Comparison of ENCODE assay signal across 8 cellular contexts in the genomic region with DNA sequence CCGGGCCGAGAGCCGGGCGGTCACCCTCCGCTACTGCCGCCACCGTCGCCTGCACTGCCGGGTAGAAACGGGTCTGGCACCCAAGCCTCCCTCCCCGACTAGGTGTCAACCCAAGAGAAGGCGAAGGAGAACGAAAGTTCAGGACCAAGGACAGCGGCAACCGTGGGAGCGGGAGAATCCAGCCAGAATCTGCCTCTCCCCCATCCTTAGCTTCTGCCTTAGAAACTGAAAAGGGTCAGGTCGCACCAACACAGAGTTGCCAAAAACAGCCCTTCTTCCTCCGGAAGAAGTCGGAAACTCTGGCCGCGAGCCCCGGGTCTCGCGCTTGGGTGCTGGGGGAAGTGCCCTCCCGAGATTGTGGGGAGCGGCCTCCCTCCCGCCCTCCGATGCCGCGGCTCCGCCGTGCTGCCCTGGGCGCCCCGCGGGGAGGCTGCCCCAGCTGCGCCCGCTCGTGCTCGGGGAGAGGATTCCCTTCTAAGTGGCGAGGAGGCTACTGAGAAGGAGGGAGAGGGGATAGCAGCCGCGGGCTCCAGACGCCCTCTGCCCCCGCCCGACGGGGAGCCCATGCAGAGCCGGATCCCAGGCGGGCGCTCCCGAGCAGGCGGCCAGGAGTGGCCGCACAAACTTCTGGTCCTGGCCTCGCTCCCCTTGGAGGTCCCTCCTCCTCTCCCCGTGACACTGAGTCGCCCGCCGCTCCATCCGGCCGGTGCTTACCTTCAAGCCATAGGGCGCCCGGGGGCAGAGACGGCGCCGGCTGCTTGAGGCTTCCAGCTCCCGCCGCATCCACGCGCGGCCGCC. TPM values are rescaled to one million over a fixed set of nuclear protein-coding genes. Genes with fewer than 3 reads are reported as not detected.
A peak's percentile ranks its signal among the peaks of the same experiment; 100 is the strongest.
DNase-seq lines count a peak whose midpoint lies in the region; ATAC-seq and TF ChIP-seq lines count a peak whose summit lies in the region.

No MANE protein-coding gene starts in this region.

- H3F3A ChIP-seq in neural cell (ENCODE audit: insufficient read depth, low read length, poor library complexity, severe bottlenecking): no peaks in the 10 kb centered on the region

- peaks cover 9% of the 10 kb centered on the region for H3K4me1 ChIP-seq in suprapubic skin

- H3K9ac ChIP-seq in neural cell (ENCODE audit: low read length): no peak overlapping the region

- no peak for TF ChIP-seq EP300 in neural cell (conservative IDR thresholded peaks at IDR 0.05; ENCODE audit: poor library complexity, severe bottlenecking)
- TF ChIP-seq EP300 in suprapubic skin (IDR thresholded peaks at IDR 0.05): no peak

- no peak overlapping the region for H3K4me2 ChIP-seq in neural cell (ENCODE audit: low read length)

- no peaks in the 10 kb centered on the region for H3K9me2 ChIP-seq in neural cell (ENCODE audit: insufficient read depth, low read length)

- DNase-seq in GM13977 (ENCODE audit: low spot score): peak; percentile 70
- DNase-seq in NCI-H748 (lab: John Stamatoyannopoulos, UW; ENCODE audit: unreplicated experiment): peak; percentile 46
- peak; percentile 23 for DNase-seq in activated T-cell treated with anti-CD3 and anti-CD28 coated beads, Interleukin-2, amount 50 U/mL, for 4 hours
- peak; percentile 87 for DNase-seq in fibroblast of pulmonary artery (ENCODE audit: low read depth)
- peak in 1 of 2 donors; percentile 84 for DNase-seq in suprapubic skin (ENCODE audit: low spot score in 2 of 2)
- no peak for DNase-seq in NCI-H187 treated with DMSO at 0.1 percent for 48 hours (lab: John Stamatoyannopoulos, UW)
- DNase-seq in AML-193 (lab: John Stamatoyannopoulos, UW): no peak

- in situ Hi-C loops in GM13977 (cut with MboI; ENCODE audit: low pct_unique_long_range_greater_than_20kb, low sequenced_read_pairs, unreplicated experiment): no loop called here

- H3K27me3 ChIP-seq in neural cell (ENCODE audit: insufficient read depth, low read depth, low read length) (peaks cover 57% of the 10 kb centered on the region), suprapubic skin (peaks cover 73% of the 10 kb centered on the region)

- no peaks in the 10 kb centered on the region for H3K36me3 Mint-ChIP-seq in activated T-cell treated with anti-CD3 and anti-CD28 coated beads, Interleukin-2, amount 50 U/mL, for 4 hours (ENCODE audit: insufficient read depth)

- H3K36me3 ChIP-seq in neural cell (ENCODE audit: insufficient read depth, low read length): no peaks in the 10 kb centered on the region
- H3K36me3 ChIP-seq in suprapubic skin: no peaks in the 10 kb centered on the region

- no peak for TF ChIP-seq POLR2A in suprapubic skin (IDR thresholded peaks at IDR 0.05)

- WGBS in suprapubic skin: 0% methylated on average over 24 of the region's 70 CpGs

- no peak for TF ChIP-seq CTCF in GM13977 (IDR thresholded peaks at IDR 0.05; ENCODE audit: extremely low read depth, insufficient read depth, missing control alignments)
- TF ChIP-seq CTCF in fibroblast of pulmonary artery (IDR thresholded peaks at IDR 0.05; ENCODE audit: low read length, missing control alignments): no peak
- TF ChIP-seq CTCF in neural cell (IDR thresholded peaks at IDR 0.05; ENCODE audit: poor library complexity, severe bottlenecking): no peak
- TF ChIP-seq CTCF in suprapubic skin (IDR thresholded peaks at IDR 0.05): no peak

- H3K4me1 Mint-ChIP-seq in activated T-cell treated with anti-CD3 and anti-CD28 coated beads, Interleukin-2, amount 50 U/mL, for 4 hours (ENCODE audit: low read depth): peaks cover 9% of the 10 kb centered on the region

- ATAC-seq in activated T-cell treated with anti-CD3 and anti-CD28 coated beads, Interleukin-2, amount 50 U/mL, for 4 hours: peak; percentile 24 to 35

- no peaks in the 10 kb centered on the region for H3K9me3 Mint-ChIP-seq in activated T-cell treated with anti-CD3 and anti-CD28 coated beads, Interleukin-2, amount 50 U/mL, for 4 hours

- no peaks in the 10 kb centered on the region for H4K20me1 ChIP-seq in neural cell (ENCODE audit: insufficient read depth)

- H3K4me3 ChIP-seq in fibroblast of pulmonary artery (replicated peaks; ENCODE audit: low read depth, low read length) (no peak overlapping the region), neural cell (ENCODE audit: low read length) (peak overlapping the region; percentile 63), suprapubic skin (peak overlapping the region; percentile 32)

- no peaks in the 10 kb centered on the region for H3K9me3 ChIP-seq in neural cell (ENCODE audit: low read length)
- no peaks in the 10 kb centered on the region for H3K9me3 ChIP-seq in suprapubic skin

- no peak for TF ChIP-seq RAD21 in neural cell (conservative IDR thresholded peaks at IDR 0.05)

- H3K27ac ChIP-seq in neural cell (ENCODE audit: low read length): no peak overlapping the region
- H3K27ac ChIP-seq in suprapubic skin: no peak overlapping the region

- H3K4me3 Mint-ChIP-seq in activated T-cell treated with anti-CD3 and anti-CD28 coated beads, Interleukin-2, amount 50 U/mL, for 4 hours: no peak overlapping the region

- peaks cover 54% of the 10 kb centered on the region for H3K27me3 Mint-ChIP-seq in activated T-cell treated with anti-CD3 and anti-CD28 coated beads, Interleukin-2, amount 50 U/mL, for 4 hours (ENCODE audit: low read depth)

- H2AFZ ChIP-seq in neural cell (ENCODE audit: low read depth, low read length): no peak overlapping the region

- H3K79me2 ChIP-seq in neural cell (replicated peaks; ENCODE audit: insufficient read depth, low read length): no peaks in the 10 kb centered on the region

TF ChIP-seq in neural cell, 6 proteins besides CTCF, POLR2A, EP300 and RAD21:
- TF ChIP-seq MXI1 (conservative IDR thresholded peaks at IDR 0.05; ENCODE audit: poor library complexity, severe bottlenecking) (no peak), SMC3 (conservative IDR thresholded peaks at IDR 0.05; ENCODE audit: poor library complexity) (no peak), POLR2AphosphoS5 (IDR thresholded peaks at IDR 0.05) (no peak), EZH2 (IDR thresholded peaks at IDR 0.05; ENCODE audit: borderline replicate concordance, insufficient read depth, low read length, poor library complexity, severe bottlenecking) (peak; percentile 94), TAF1 (IDR thresholded peaks at IDR 0.05; ENCODE audit: low read depth) (no peak)
- TF ChIP-seq, protein P1, sequence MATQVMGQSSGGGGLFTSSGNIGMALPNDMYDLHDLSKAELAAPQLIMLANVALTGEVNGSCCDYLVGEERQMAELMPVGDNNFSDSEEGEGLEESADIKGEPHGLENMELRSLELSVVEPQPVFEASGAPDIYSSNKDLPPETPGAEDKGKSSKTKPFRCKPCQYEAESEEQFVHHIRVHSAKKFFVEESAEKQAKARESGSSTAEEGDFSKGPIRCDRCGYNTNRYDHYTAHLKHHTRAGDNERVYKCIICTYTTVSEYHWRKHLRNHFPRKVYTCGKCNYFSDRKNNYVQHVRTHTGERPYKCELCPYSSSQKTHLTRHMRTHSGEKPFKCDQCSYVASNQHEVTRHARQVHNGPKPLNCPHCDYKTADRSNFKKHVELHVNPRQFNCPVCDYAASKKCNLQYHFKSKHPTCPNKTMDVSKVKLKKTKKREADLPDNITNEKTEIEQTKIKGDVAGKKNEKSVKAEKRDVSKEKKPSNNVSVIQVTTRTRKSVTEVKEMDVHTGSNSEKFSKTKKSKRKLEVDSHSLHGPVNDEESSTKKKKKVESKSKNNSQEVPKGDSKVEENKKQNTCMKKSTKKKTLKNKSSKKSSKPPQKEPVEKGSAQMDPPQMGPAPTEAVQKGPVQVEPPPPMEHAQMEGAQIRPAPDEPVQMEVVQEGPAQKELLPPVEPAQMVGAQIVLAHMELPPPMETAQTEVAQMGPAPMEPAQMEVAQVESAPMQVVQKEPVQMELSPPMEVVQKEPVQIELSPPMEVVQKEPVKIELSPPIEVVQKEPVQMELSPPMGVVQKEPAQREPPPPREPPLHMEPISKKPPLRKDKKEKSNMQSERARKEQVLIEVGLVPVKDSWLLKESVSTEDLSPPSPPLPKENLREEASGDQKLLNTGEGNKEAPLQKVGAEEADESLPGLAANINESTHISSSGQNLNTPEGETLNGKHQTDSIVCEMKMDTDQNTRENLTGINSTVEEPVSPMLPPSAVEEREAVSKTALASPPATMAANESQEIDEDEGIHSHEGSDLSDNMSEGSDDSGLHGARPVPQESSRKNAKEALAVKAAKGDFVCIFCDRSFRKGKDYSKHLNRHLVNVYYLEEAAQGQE (IDR thresholded peaks at IDR 0.05; ENCODE audit: borderline replicate concordance): peak; percentile 78

RNA-seq across cellular contexts. Expression of a gene that starts 0.6 kb away (rescaled TPM):
- total RNA-seq in activated T-cell treated with anti-CD3 and anti-CD28 coated beads, Interleukin-2, amount 50 U/mL, for 4 hours: not detected
- 0.24 and 1.5 TPM in 2 replicates for polyA plus RNA-seq in neural cell
- polyA minus RNA-seq in neural cell: 0.35 and 0.73 TPM in 2 replicates
- total RNA-seq in suprapubic skin: 1 to 10 TPM in 1 of 4 donors, under 1 TPM in 1, not detected in 2; 0.16 to 1.8 TPM

Comparison
In these comparisons a context has a peak if more than half of its experiments do, and no peak if none do; other contexts are left out.
1. DNase-seq: peak in GM13977 (single experiment), NCI-H748 (single experiment), activated T-cell treated with anti-CD3 and anti-CD28 coated beads, Interleukin-2, amount 50 U/mL, for 4 hours (single experiment) and fibroblast of pulmonary artery (single experiment); none in NCI-H187 treated with DMSO at 0.1 percent for 48 hours (single experiment) and AML-193 (0 of 2).